ENCODE assay signal across 1 cellular context in genomic region chr1:151790071-151790939, GRCh38.
TF ChIP-seq lines count a peak whose summit lies in the region.

TDRKH (minus strand) TSS chr1:151790500; CDS start chr1:151783022, 7,478 bp downstream.

TF ChIP-seq in HepG2, 621 proteins besides CTCF, POLR2A, EP300 and RAD21 (continued from another document and continues in another):
- TF ChIP-seq SKI (IDR thresholded peaks at IDR 0.05; ENCODE audit: partially characterized antibody) (peak; percentile 73), ZBTB43 (CRISPR knock-in tag; conservative IDR thresholded peaks at IDR 0.05) (peak; percentile 50; the same call in 1 of the 2 replicates), MYNN (CRISPR knock-in tag; IDR thresholded peaks at IDR 0.05; ENCODE audit: low read depth) (no peak), SRSF1 (optimal IDR thresholded peaks at IDR 0.05; ENCODE audit: low read depth, low read length) (no peak), GRHL1 (CRISPR knock-in tag; conservative IDR thresholded peaks at IDR 0.05) (no peak), TAF15 (IDR thresholded peaks at IDR 0.05; ENCODE audit: low read depth, low read length, poor library complexity, severe bottlenecking) (no peak), POGK (CRISPR knock-in tag; conservative IDR thresholded peaks at IDR 0.05) (0 out of 2 replicates have a peak, but pooled peaks have one; percentile 30), ZNF772 (CRISPR knock-in tag; IDR thresholded peaks at IDR 0.05) (peak; percentile 93), SATB2 (CRISPR knock-in tag; IDR thresholded peaks at IDR 0.05) (0 out of 2 replicates have a peak, but pooled peaks have one; percentile 49), RFXAP (CRISPR knock-in tag; IDR thresholded peaks at IDR 0.05; ENCODE audit: borderline replicate concordance) (peak; percentile 96), ZNF143 (CRISPR knock-in tag; IDR thresholded peaks at IDR 0.05) (peak; percentile 65), ZNF598 (CRISPR knock-in tag; IDR thresholded peaks at IDR 0.05; ENCODE audit: borderline replicate concordance) (peak; percentile 56; the same call in 1 of the 2 replicates), NR0B2 (CRISPR knock-in tag; IDR thresholded peaks at IDR 0.05) (peak; percentile 84), E2F1 (CRISPR knock-in tag; IDR thresholded peaks at IDR 0.05) (peak; percentile 46; the same call in 1 of the 2 replicates), BATF2 (CRISPR knock-in tag; IDR thresholded peaks at IDR 0.05) (peak; percentile 94), ZHX2 (IDR thresholded peaks at IDR 0.05; ENCODE audit: low read depth) (no peak), ZHX2 (CRISPR knock-in tag; IDR thresholded peaks at IDR 0.05; ENCODE audit: borderline replicate concordance) (0 out of 2 replicates have a peak, but pooled peaks have one; percentile 63), CENPT (CRISPR knock-in tag; IDR thresholded peaks at IDR 0.05; ENCODE audit: low read depth) (0 out of 2 replicates have a peak, but pooled peaks have one; percentile 81), ZMAT3 (CRISPR knock-in tag; conservative IDR thresholded peaks at IDR 0.05) (peak; percentile 93), RFX5 (IDR thresholded peaks at IDR 0.05; ENCODE audit: low read depth, low read length) (peak; percentile 74), GATA4 (IDR thresholded peaks at IDR 0.05; ENCODE audit: borderline replicate concordance, low read depth) (no peak; the same call in 1 of the 2 replicates), U2AF2 (IDR thresholded peaks at IDR 0.05; ENCODE audit: low read depth, low read length) (no peak), ZNF234 (CRISPR knock-in tag; conservative IDR thresholded peaks at IDR 0.05) (no peak), ZNF646 (CRISPR knock-in tag; IDR thresholded peaks at IDR 0.05) (no peak), ZNF276 (CRISPR knock-in tag; IDR thresholded peaks at IDR 0.05; ENCODE audit: low read depth) (no peak), ZFP1 (CRISPR knock-in tag; IDR thresholded peaks at IDR 0.05) (no peak), PHF8 (CRISPR knock-in tag; IDR thresholded peaks at IDR 0.05) (peak; percentile 71), NCOA2 (CRISPR knock-in tag; IDR thresholded peaks at IDR 0.05) (peak; percentile 30; the same call in 1 of the 2 replicates), KAT8 (CRISPR knock-in tag; IDR thresholded peaks at IDR 0.05) (peak; percentile 68)
